In the genomic region with DNA sequence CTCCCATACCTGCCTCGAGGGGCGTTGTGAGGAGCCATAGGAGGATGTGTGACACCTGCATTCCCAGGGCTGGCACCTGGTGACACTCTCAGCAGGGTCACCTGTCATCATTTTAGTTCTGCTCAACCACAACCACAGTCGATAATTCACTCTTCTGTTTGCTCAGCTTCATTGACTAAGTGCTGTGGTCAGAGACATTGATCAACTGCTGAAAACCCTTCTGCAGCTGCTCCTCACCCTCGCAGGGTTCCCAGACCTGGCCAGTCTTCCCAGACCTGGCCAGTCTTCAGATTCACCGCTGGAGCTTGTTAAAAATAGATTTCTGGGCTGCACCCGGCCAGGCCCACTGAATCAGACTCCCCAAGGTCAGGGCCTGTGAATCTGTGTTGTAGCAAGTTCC, we compare ENCODE assay signal across 13 cellular contexts.
DNase-seq lines count a peak whose midpoint lies in the region; ATAC-seq and TF ChIP-seq lines count a peak whose summit lies in the region.
"Had no signal": no experiment of that assay in that cellular context is flagged by ENCODE, and none has a peak within 500 bp of the region (broad histone marks: within the 10 kb centered on the region; RNA-seq: fewer than 3 reads in every experiment).

No MANE protein-coding gene starts in this region.

- H3K27me3 Mint-ChIP-seq in activated CD8-positive, alpha-beta T cell treated with anti-CD3 and anti-CD28 coated beads, Interleukin-2, amount 10 ng/mL, durations not matched to agents 7 days and 5 days (ENCODE audit: low read depth): no peaks in the 10 kb centered on the region
- H3K27me3 Mint-ChIP-seq in activated CD8-positive, alpha-beta T cell treated with anti-CD3 and anti-CD28 coated beads for 36 hours: no peaks in the 10 kb centered on the region
- H3K27me3 Mint-ChIP-seq: activated naive CD4-positive, alpha-beta T cell treated with anti-CD3 and anti-CD28 coated beads, Interleukin-2, amount 50 U/mL, for 24 hours; T-helper 17 cell had no signal

- no peaks in the 10 kb centered on the region for H3K27me3 ChIP-seq in gastrocnemius medialis
- H3K27me3 ChIP-seq: Peyer's patch had no signal

- H3K4me1 ChIP-seq in gastrocnemius medialis: peaks cover 43 to 44% of the 10 kb centered on the region in 2 donors
- H3K4me1 ChIP-seq: Peyer's patch had no signal

- no peak for TF ChIP-seq POLR2A in gastrocnemius medialis (IDR thresholded peaks at IDR 0.05)

- H3K4me3 ChIP-seq in gastrocnemius medialis: no peak overlapping the region
- H3K4me3 ChIP-seq: Peyer's patch had no signal

- peak overlapping the region; percentile 53 to 73 (median 56) for H3K27ac ChIP-seq in gastrocnemius medialis
- H3K27ac ChIP-seq: Peyer's patch had no signal

- POLR2A ChIA-PET in activated CD8-positive, alpha-beta T cell treated with anti-CD3 and anti-CD28 coated beads, Interleukin-2, amount 10 ng/mL, durations not matched to agents 7 days and 5 days (lab: Charles Lee): no interaction called here
- POLR2A ChIA-PET in activated CD8-positive, alpha-beta T cell treated with anti-CD3 and anti-CD28 coated beads for 36 hours (lab: Charles Lee): no interaction called here

- H3K9me3 Mint-ChIP-seq in activated CD8-positive, alpha-beta T cell treated with anti-CD3 and anti-CD28 coated beads, Interleukin-2, amount 10 ng/mL, durations not matched to agents 7 days and 5 days (ENCODE audit: insufficient read depth): no peaks in the 10 kb centered on the region
- no peaks in the 10 kb centered on the region for H3K9me3 Mint-ChIP-seq in activated CD8-positive, alpha-beta T cell treated with anti-CD3 and anti-CD28 coated beads for 36 hours
- H3K9me3 Mint-ChIP-seq: activated naive CD4-positive, alpha-beta T cell treated with anti-CD3 and anti-CD28 coated beads, Interleukin-2, amount 50 U/mL, for 24 hours; stimulated activated memory B cell treated with anti-CD40 and anti-IgM and Interleukin-4, amounts not matched to agents 10 μg/mL and 1 μg/mL and 100 μg/mL, for 72 hours had no signal

- no peak overlapping the region for H3K4me3 Mint-ChIP-seq in activated CD8-positive, alpha-beta T cell treated with anti-CD3 and anti-CD28 coated beads, Interleukin-2, amount 10 ng/mL, durations not matched to agents 7 days and 5 days
- no peak overlapping the region for H3K4me3 Mint-ChIP-seq in activated CD8-positive, alpha-beta T cell treated with anti-CD3 and anti-CD28 coated beads for 36 hours
- H3K4me3 Mint-ChIP-seq: activated naive CD4-positive, alpha-beta T cell treated with anti-CD3 and anti-CD28 coated beads, Interleukin-2, amount 50 U/mL, for 24 hours; stimulated activated memory B cell treated with anti-CD40 and anti-IgM and Interleukin-4, amounts not matched to agents 10 μg/mL and 1 μg/mL and 100 μg/mL, for 72 hours; T-helper 17 cell had no signal

- H3K36me3 ChIP-seq in gastrocnemius medialis: no peaks in the 10 kb centered on the region

- in situ Hi-C loops in gastrocnemius medialis (cut with MboI; ENCODE audit: low sequenced_read_pairs in 4 of 4): no loop called here

- peaks cover 44% of the 10 kb centered on the region for H3K4me1 Mint-ChIP-seq in activated CD8-positive, alpha-beta T cell treated with anti-CD3 and anti-CD28 coated beads, Interleukin-2, amount 10 ng/mL, durations not matched to agents 7 days and 5 days (ENCODE audit: low read depth)
- H3K4me1 Mint-ChIP-seq in activated CD8-positive, alpha-beta T cell treated with anti-CD3 and anti-CD28 coated beads for 36 hours (ENCODE audit: low read depth): peaks cover 11% of the 10 kb centered on the region
- H3K4me1 Mint-ChIP-seq: stimulated activated memory B cell treated with anti-CD40 and anti-IgM and Interleukin-4, amounts not matched to agents 10 μg/mL and 1 μg/mL and 100 μg/mL, for 72 hours had no signal

- H3K27ac Mint-ChIP-seq in activated CD8-positive, alpha-beta T cell treated with anti-CD3 and anti-CD28 coated beads, Interleukin-2, amount 10 ng/mL, durations not matched to agents 7 days and 5 days: peak overlapping the region; percentile 23
- no peak overlapping the region for H3K27ac Mint-ChIP-seq in activated CD8-positive, alpha-beta T cell treated with anti-CD3 and anti-CD28 coated beads for 36 hours
- H3K27ac Mint-ChIP-seq: activated naive CD4-positive, alpha-beta T cell treated with anti-CD3 and anti-CD28 coated beads, Interleukin-2, amount 50 U/mL, for 24 hours; stimulated activated memory B cell treated with anti-CD40 and anti-IgM and Interleukin-4, amounts not matched to agents 10 μg/mL and 1 μg/mL and 100 μg/mL, for 72 hours; T-helper 17 cell had no signal

- no peaks in the 10 kb centered on the region for H3K9me3 ChIP-seq in gastrocnemius medialis
- H3K9me3 ChIP-seq: Peyer's patch had no signal

- no peak for ATAC-seq in activated CD8-positive, alpha-beta T cell treated with anti-CD3 and anti-CD28 coated beads, Interleukin-2, amount 10 ng/mL, durations not matched to agents 7 days and 5 days
- ATAC-seq in activated CD8-positive, alpha-beta T cell treated with anti-CD3 and anti-CD28 coated beads for 36 hours: no peak
- ATAC-seq in gastrocnemius medialis (peak; percentile 72 to 84), SK-N-SH treated with all-trans-retinoic acid at 6 μM for 48 hours (no peak), HG03097 (IDR thresholded peaks at IDR 0.05; ENCODE audit: low FRiP score, unreplicated experiment) (no peak)
- ATAC-seq: activated CD4-positive, CD25-positive, alpha-beta regulatory T cell treated with anti-CD3 and anti-CD28 coated beads, Interleukin-2, amount 50 U/mL, for 24 hours; stimulated activated memory B cell treated with anti-CD40 and anti-IgM and Interleukin-4, amounts not matched to agents 10 μg/mL and 1 μg/mL and 100 μg/mL, for 72 hours; T-helper 17 cell had no signal

- peaks cover 33% of the 10 kb centered on the region for H3K36me3 Mint-ChIP-seq in activated CD8-positive, alpha-beta T cell treated with anti-CD3 and anti-CD28 coated beads, Interleukin-2, amount 10 ng/mL, durations not matched to agents 7 days and 5 days (ENCODE audit: low read depth)
- no peaks in the 10 kb centered on the region for H3K36me3 Mint-ChIP-seq in activated CD8-positive, alpha-beta T cell treated with anti-CD3 and anti-CD28 coated beads for 36 hours (ENCODE audit: low read depth)
- H3K36me3 Mint-ChIP-seq: activated naive CD4-positive, alpha-beta T cell treated with anti-CD3 and anti-CD28 coated beads, Interleukin-2, amount 50 U/mL, for 24 hours had no signal

- DNase-seq in activated CD8-positive, alpha-beta T cell treated with anti-CD3 and anti-CD28 coated beads, Interleukin-2, amount 10 ng/mL, durations not matched to agents 7 days and 5 days: no peak
- no peak for DNase-seq in activated CD8-positive, alpha-beta T cell treated with anti-CD3 and anti-CD28 coated beads for 36 hours
- DNase-seq in NCI-H2081 (lab: John Stamatoyannopoulos, UW) (peak; percentile 82 to 93), SW480 (ENCODE audit: low spot score) (peak; percentile 66), gastrocnemius medialis (peak; percentile 30 to 71), epidermal melanocyte (ENCODE audit: insufficient read length, low spot score) (no peak)
- DNase-seq: Peyer's patch, T-helper 17 cell had no signal

- no peak for TF ChIP-seq CTCF in activated CD8-positive, alpha-beta T cell treated with anti-CD3 and anti-CD28 coated beads for 36 hours (IDR thresholded peaks at IDR 0.05)
- TF ChIP-seq CTCF in gastrocnemius medialis (IDR thresholded peaks at IDR 0.05 in 4 of 5, conservative IDR thresholded peaks at IDR 0.05 in 1 of 5): no peak

- CTCF ChIA-PET in activated CD8-positive, alpha-beta T cell treated with anti-CD3 and anti-CD28 coated beads, Interleukin-2, amount 10 ng/mL, durations not matched to agents 7 days and 5 days (lab: Charles Lee): interaction anchor here (0.9 to 1.9 kb wide), 3 partner anchors 20 to 22 kb away, joined by 3 to 8 read pairs (median 4); no protein-coding TSS in a partner anchor
- CTCF ChIA-PET in activated CD8-positive, alpha-beta T cell treated with anti-CD3 and anti-CD28 coated beads for 36 hours (lab: Charles Lee): interaction anchor here (1.1 kb wide), 1 partner anchor 79 kb away, joined by 3 read pairs; no protein-coding TSS in a partner anchor

- intact Hi-C loops in activated CD8-positive, alpha-beta T cell treated with anti-CD3 and anti-CD28 coated beads for 36 hours (cut with micrococcal nuclease): no loop called here
- intact Hi-C loops in gastrocnemius medialis (cut with DNase I; ENCODE audit: low total_unique reads): no loop called here

TF ChIP-seq in SK-N-SH treated with all-trans-retinoic acid at 6 μM for 48 hours, 23 proteins besides CTCF, POLR2A, EP300 and RAD21:
- no peak for TF ChIP-seq TOX (CRISPR knock-in tag; IDR thresholded peaks at IDR 0.05; ENCODE audit: borderline replicate concordance)
- no peak for TF ChIP-seq TCF4 (CRISPR knock-in tag; IDR thresholded peaks at IDR 0.05; ENCODE audit: borderline replicate concordance)
- no peak for TF ChIP-seq ZNF565 (CRISPR knock-in tag; conservative IDR thresholded peaks at IDR 0.05; ENCODE audit: low read depth)

Comparison
In these comparisons a context has a peak if more than half of its experiments do, and no peak if none do; other contexts are left out.
1. ATAC-seq: peak in gastrocnemius medialis (2 of 2); none in activated CD8-positive, alpha-beta T cell treated with anti-CD3 and anti-CD28 coated beads, Interleukin-2, amount 10 ng/mL, durations not matched to agents 7 days and 5 days (single experiment), activated CD8-positive, alpha-beta T cell treated with anti-CD3 and anti-CD28 coated beads for 36 hours (single experiment), SK-N-SH treated with all-trans-retinoic acid at 6 μM for 48 hours (single experiment) and HG03097 (single experiment).
2. DNase-seq: peak in NCI-H2081 (2 of 2), SW480 (single experiment) and gastrocnemius medialis (2 of 2); none in activated CD8-positive, alpha-beta T cell treated with anti-CD3 and anti-CD28 coated beads, Interleukin-2, amount 10 ng/mL, durations not matched to agents 7 days and 5 days (single experiment), activated CD8-positive, alpha-beta T cell treated with anti-CD3 and anti-CD28 coated beads for 36 hours (single experiment) and epidermal melanocyte (single experiment).